ENCODE assay signal across 27 cellular contexts in genomic region chr10:3025300-3025699, GRCh38.
"Had no signal": no experiment of that assay in that cellular context is flagged by ENCODE, and none has a peak within 500 bp of the region (broad histone marks: within the 10 kb centered on the region; RNA-seq: fewer than 3 reads in every experiment).

No MANE protein-coding gene starts in this region.

- H3K36me3 ChIP-seq: ascending aorta had no signal

- H3K4me1 ChIP-seq: ascending aorta, body of pancreas had no signal

- H3K27me3 ChIP-seq: ascending aorta had no signal

- H3K27ac Mint-ChIP-seq: activated B cell treated with CpG ODN at 0.5 μM for 24 hours; activated CD4-positive, alpha-beta T cell treated with anti-CD3 and anti-CD28 coated beads, Interleukin-2, amount 10 ng/mL, durations not matched to agents 24 days and 14 days; activated CD8-positive, alpha-beta memory T cell treated with anti-CD3 and anti-CD28 coated beads, Interleukin-2, amount 10 ng/mL, durations not matched to agents 7 days and 5 days; activated naive CD4-positive, alpha-beta T cell treated with anti-CD3 and anti-CD28 coated beads, Interleukin-2, amount 50 U/mL, for 72 hours; activated naive CD8-positive, alpha-beta T cell treated with anti-CD3 and anti-CD28 coated beads, Interleukin-2, amount 50 U/mL, for 24 hours; activated T-cell treated with anti-CD3 and anti-CD28 coated beads, Interleukin-2, amount 50 U/mL, for 24 hours; activated T-helper 1 cell treated with anti-CD3 and anti-CD28 coated beads, Interleukin-12 subunit alpha, Interleukin-12 subunit beta, Interleukin-2, Interleukin-4 antibody, amounts not matched to agents 30 ng/mL and 10 ng/mL and 1 ng/mL, durations not matched to agents 14 hours and 24 hours and 36 hours; T-helper 17 cell had no signal

- ATAC-seq: activated CD8-positive, alpha-beta memory T cell treated with anti-CD3 and anti-CD28 coated beads, Interleukin-2, amount 10 ng/mL, durations not matched to agents 7 days and 5 days; activated naive CD4-positive, alpha-beta T cell treated with anti-CD3 and anti-CD28 coated beads, Interleukin-2, amount 50 U/mL, for 72 hours; activated naive CD8-positive, alpha-beta T cell treated with anti-CD3 and anti-CD28 coated beads, Interleukin-2, amount 50 U/mL, for 24 hours; body of pancreas; T-helper 17 cell had no signal

- H3K9me3 ChIP-seq: ascending aorta, body of pancreas had no signal

- DNase-seq: activated B cell treated with CpG ODN at 0.5 μM for 24 hours; activated CD4-positive, alpha-beta T cell treated with anti-CD3 and anti-CD28 coated beads for 1 hour; activated CD4-positive, alpha-beta T cell treated with anti-CD3 and anti-CD28 coated beads, Interleukin-2, amount 10 ng/mL, durations not matched to agents 24 days and 14 days; activated CD4-positive, alpha-beta T cell treated with anti-CD3 and anti-CD28 coated beads, Interleukin-2, amount 50 U/mL, for 48 hours; activated CD8-positive, alpha-beta memory T cell treated with anti-CD3 and anti-CD28 coated beads, Interleukin-2, amount 10 ng/mL, durations not matched to agents 7 days and 5 days; activated effector memory CD4-positive, alpha-beta T cell treated with Interleukin-2 at 50 U/mL for 16 hours; activated naive CD4-positive, alpha-beta T cell treated with Interleukin-2 at 50 U/mL for 16 hours; activated naive CD8-positive, alpha-beta T cell treated with anti-CD3 and anti-CD28 coated beads, Interleukin-2, amount 50 U/mL, for 24 hours; activated T-cell treated with anti-CD3 and anti-CD28 coated beads, Interleukin-2, amount 50 U/mL, for 24 hours; amniotic stem cell; body of pancreas; central memory CD4-positive, alpha-beta T cell; Kasumi-1; NCI-H1105; NCI-H1436; NCI-H1694 treated with DMSO at 0.1 percent for 48 hours; NCI-H2029 treated with DMSO at 0.1 percent for 48 hours; NCI-H345; NCI-H510A; NCI-H69; NK-92 treated with Interleukin-12 subunit alpha and Interleukin-12 subunit beta, amount 100 ng/mL, for 24 hours; SIG-M5; T-helper 17 cell; T-helper 9 cell had no signal

- H3K4me1 Mint-ChIP-seq: activated B cell treated with CpG ODN at 0.5 μM for 24 hours; activated CD4-positive, alpha-beta T cell treated with anti-CD3 and anti-CD28 coated beads, Interleukin-2, amount 10 ng/mL, durations not matched to agents 24 days and 14 days; activated CD8-positive, alpha-beta memory T cell treated with anti-CD3 and anti-CD28 coated beads, Interleukin-2, amount 10 ng/mL, durations not matched to agents 7 days and 5 days had no signal

- H3K9me3 Mint-ChIP-seq: activated CD4-positive, alpha-beta T cell treated with anti-CD3 and anti-CD28 coated beads, Interleukin-2, amount 10 ng/mL, durations not matched to agents 24 days and 14 days; activated naive CD8-positive, alpha-beta T cell treated with anti-CD3 and anti-CD28 coated beads, Interleukin-2, amount 50 U/mL, for 24 hours; activated T-helper 1 cell treated with anti-CD3 and anti-CD28 coated beads, Interleukin-12 subunit alpha, Interleukin-12 subunit beta, Interleukin-2, Interleukin-4 antibody, amounts not matched to agents 30 ng/mL and 10 ng/mL and 1 ng/mL, durations not matched to agents 14 hours and 24 hours and 36 hours had no signal

- H3K4me3 Mint-ChIP-seq: activated B cell treated with CpG ODN at 0.5 μM for 24 hours; activated CD4-positive, alpha-beta T cell treated with anti-CD3 and anti-CD28 coated beads, Interleukin-2, amount 10 ng/mL, durations not matched to agents 24 days and 14 days; activated CD8-positive, alpha-beta memory T cell treated with anti-CD3 and anti-CD28 coated beads, Interleukin-2, amount 10 ng/mL, durations not matched to agents 7 days and 5 days; activated naive CD8-positive, alpha-beta T cell treated with anti-CD3 and anti-CD28 coated beads, Interleukin-2, amount 50 U/mL, for 24 hours; activated T-cell treated with anti-CD3 and anti-CD28 coated beads, Interleukin-2, amount 50 U/mL, for 24 hours; activated T-helper 1 cell treated with anti-CD3 and anti-CD28 coated beads, Interleukin-12 subunit alpha, Interleukin-12 subunit beta, Interleukin-2, Interleukin-4 antibody, amounts not matched to agents 30 ng/mL and 10 ng/mL and 1 ng/mL, durations not matched to agents 14 hours and 24 hours and 36 hours; T-helper 17 cell had no signal

- H3K4me3 ChIP-seq: ascending aorta, body of pancreas had no signal

- H3K36me3 Mint-ChIP-seq: activated CD8-positive, alpha-beta memory T cell treated with anti-CD3 and anti-CD28 coated beads, Interleukin-2, amount 10 ng/mL, durations not matched to agents 7 days and 5 days; activated naive CD4-positive, alpha-beta T cell treated with anti-CD3 and anti-CD28 coated beads, Interleukin-2, amount 50 U/mL, for 72 hours had no signal

- H3K27ac ChIP-seq: ascending aorta, body of pancreas had no signal
